In genomic region chr12:119683413-119683812, GRCh38 we compare ENCODE assay signal across 1 cellular context.
TF ChIP-seq lines count a peak whose summit lies in the region.

No MANE protein-coding gene starts in this region.

TF ChIP-seq in IMR-90, 13 proteins besides CTCF, POLR2A, EP300 and RAD21 (continued from another document):
- TF ChIP-seq RFX5 (IDR thresholded peaks at IDR 0.05; ENCODE audit: low read depth, low read length) (no peak), NFE2L2 (IDR thresholded peaks at IDR 0.05; ENCODE audit: low read depth, low read length) (no peak), FOS (IDR thresholded peaks at IDR 0.05; ENCODE audit: low read depth, low read length) (no peak)
